9 cellular contexts compared by ENCODE assay signal in the genomic region with DNA sequence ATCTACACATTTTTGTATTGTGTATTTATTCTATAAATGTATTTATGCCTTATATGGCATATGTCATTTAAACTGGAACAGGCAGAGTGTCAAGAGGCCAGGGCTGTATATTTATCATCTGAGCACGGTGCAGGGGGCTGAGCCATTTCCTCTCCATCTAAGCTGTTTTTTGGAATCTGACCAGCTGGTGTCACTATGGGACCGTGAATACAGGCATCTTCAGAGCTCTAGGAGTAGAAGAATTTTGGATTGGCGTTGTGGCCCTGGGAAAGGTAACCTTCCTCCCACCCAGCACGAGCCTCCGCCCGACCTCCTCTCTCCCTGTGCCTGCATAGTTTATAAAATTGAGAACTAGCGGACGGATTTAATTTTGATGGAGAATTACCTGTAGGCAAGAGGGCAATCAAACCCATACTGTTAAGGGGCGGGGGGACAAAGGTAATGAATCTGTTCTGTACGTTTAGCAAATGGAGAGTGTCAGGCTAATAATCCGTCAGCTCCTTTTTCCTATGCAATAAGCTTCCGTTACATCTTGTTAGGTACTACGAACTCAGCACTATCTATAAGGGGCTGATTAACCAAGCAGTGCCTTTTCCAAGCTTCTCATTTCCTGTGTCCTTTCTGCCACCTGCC. TPM values are rescaled to one million over a fixed set of nuclear protein-coding genes. Genes with fewer than 3 reads are reported as not detected.
DNase-seq lines count a peak whose midpoint lies in the region; ATAC-seq and TF ChIP-seq lines count a peak whose summit lies in the region.
"Had no signal": no experiment of that assay in that cellular context is flagged by ENCODE, and none has a peak within 500 bp of the region (broad histone marks: within the 10 kb centered on the region; RNA-seq: fewer than 3 reads in every experiment).

No MANE protein-coding gene starts in this region.

- no peak overlapping the region for H3K4me3 Mint-ChIP-seq in HFFc6
- H3K4me3 Mint-ChIP-seq in stimulated activated naive B cell treated with anti-CD40 and anti-IgM and Interleukin-4, amounts not matched to agents 10 μg/mL and 1 μg/mL and 100 μg/mL, for 72 hours: no peak overlapping the region

- no peaks in the 10 kb centered on the region for H3K4me1 ChIP-seq in right lobe of liver

- peak; percentile 79 for TF ChIP-seq CTCF in HFFc6 (IDR thresholded peaks at IDR 0.05)
- TF ChIP-seq CTCF in right lobe of liver (IDR thresholded peaks at IDR 0.05): peak; percentile 49 to 59 (median 54)

- no peak overlapping the region for H3K4me3 ChIP-seq in right lobe of liver

- no peaks in the 10 kb centered on the region for H3K9me3 Mint-ChIP-seq in HFFc6
- peaks cover 0 to 2% of the 10 kb centered on the region in 2 donors for H3K9me3 Mint-ChIP-seq in stimulated activated naive B cell treated with anti-CD40 and anti-IgM and Interleukin-4, amounts not matched to agents 10 μg/mL and 1 μg/mL and 100 μg/mL, for 72 hours

- no peaks in the 10 kb centered on the region for H3K36me3 Mint-ChIP-seq in HFFc6 (ENCODE audit: low read depth)
- H3K36me3 Mint-ChIP-seq in stimulated activated naive B cell treated with anti-CD40 and anti-IgM and Interleukin-4, amounts not matched to agents 10 μg/mL and 1 μg/mL and 100 μg/mL, for 72 hours: no peaks in the 10 kb centered on the region

- H3K27me3 ChIP-seq in right lobe of liver: no peaks in the 10 kb centered on the region

- 24% methylated on average over 13 of the region's 13 CpGs for WGBS in right lobe of liver (ENCODE audit: insufficient coverage, low coverage, low lambda C conversion rate, missing lambda C conversion rate)

- H3K27ac ChIP-seq in right lobe of liver: no peak overlapping the region
- H3K27ac ChIP-seq: epithelial cell of prostate had no signal

- no peaks in the 10 kb centered on the region for H3K9me3 ChIP-seq in right lobe of liver

- H3K4me1 Mint-ChIP-seq in HFFc6 (ENCODE audit: low read depth): peaks cover 16% of the 10 kb centered on the region
- H3K4me1 Mint-ChIP-seq in stimulated activated naive B cell treated with anti-CD40 and anti-IgM and Interleukin-4, amounts not matched to agents 10 μg/mL and 1 μg/mL and 100 μg/mL, for 72 hours: peaks cover 0 to 5% of the 10 kb centered on the region in 2 donors

- no peak overlapping the region for H3K27ac Mint-ChIP-seq in HFFc6
- no peak overlapping the region for H3K27ac Mint-ChIP-seq in stimulated activated naive B cell treated with anti-CD40 and anti-IgM and Interleukin-4, amounts not matched to agents 10 μg/mL and 1 μg/mL and 100 μg/mL, for 72 hours

- H3K27me3 Mint-ChIP-seq in HFFc6 (ENCODE audit: insufficient read depth): peaks cover 4% of the 10 kb centered on the region
- H3K27me3 Mint-ChIP-seq in stimulated activated naive B cell treated with anti-CD40 and anti-IgM and Interleukin-4, amounts not matched to agents 10 μg/mL and 1 μg/mL and 100 μg/mL, for 72 hours: peaks cover 34 to 40% of the 10 kb centered on the region in 2 donors

- DNase-seq in NCI-H1436 (lab: John Stamatoyannopoulos, UW): peak; percentile 71
- no peak for DNase-seq in NCI-H1436 treated with DMSO at 0.1 percent for 48 hours (lab: John Stamatoyannopoulos, UW)
- DNase-seq in HFFc6: peak; percentile 61
- DNase-seq in NCI-H1105 (lab: John Stamatoyannopoulos, UW): peak; percentile 59
- peak; percentile 26 for DNase-seq in T1000 (lab: John Stamatoyannopoulos, UW)
- DNase-seq in cerebellum (ENCODE audit: low spot score): peak; percentile 7
- no peak for DNase-seq in right lobe of liver
- DNase-seq in stimulated activated naive B cell treated with anti-CD40 and anti-IgM and Interleukin-4, amounts not matched to agents 10 μg/mL and 1 μg/mL and 100 μg/mL, for 72 hours: peak; percentile 9

- no peak for TF ChIP-seq POLR2A in right lobe of liver (IDR thresholded peaks at IDR 0.05)

- intact Hi-C loops in right lobe of liver (cut with DNase I): no loop called here

- H3K36me3 ChIP-seq in right lobe of liver: no peaks in the 10 kb centered on the region

- ATAC-seq in right lobe of liver: peak; percentile 80 to 92 (median 82)
- peak; percentile 68 to 73 for ATAC-seq in stimulated activated naive B cell treated with anti-CD40 and anti-IgM and Interleukin-4, amounts not matched to agents 10 μg/mL and 1 μg/mL and 100 μg/mL, for 72 hours (replicated peaks)

RNA-seq across cellular contexts. Expression of a gene that starts 29.0 kb away (rescaled TPM):
- total RNA-seq in HFFc6 (2021; fragmentation: NEBNext Ultra II Directional; extraction: Animal tissue kit (Norgen Biotek cat#: 25700)): 10 to 100 TPM; 36.7 to 43.0 (median 41.8) TPM
- total RNA-seq in cerebellum (32.4 TPM), right lobe of liver (10 to 100 TPM in 3 of 6 experiments, 1 to 10 TPM in 3; 4.6 to 33.9 (median 10.1) TPM)

Comparison
In these comparisons a context has a peak if more than half of its experiments do, and no peak if none do; other contexts are left out.
1. DNase-seq: peak in NCI-H1436 (single experiment), HFFc6 (single experiment), NCI-H1105 (single experiment), T1000 (single experiment), cerebellum (single experiment) and stimulated activated naive B cell treated with anti-CD40 and anti-IgM and Interleukin-4, amounts not matched to agents 10 μg/mL and 1 μg/mL and 100 μg/mL, for 72 hours (single experiment); none in NCI-H1436 treated with DMSO at 0.1 percent for 48 hours (single experiment) and right lobe of liver (0 of 3).